1 cellular context compared by ENCODE assay signal in genomic region chr3:112043621-112044201, GRCh38.
TF ChIP-seq lines count a peak whose summit lies in the region.

No MANE protein-coding gene starts in this region.

TF ChIP-seq in WTC11, 78 proteins besides CTCF, POLR2A, EP300 and RAD21 (continued from another document):
- TF ChIP-seq ZNF512 (CRISPR knock-in tag; IDR thresholded peaks at IDR 0.05; ENCODE audit: borderline replicate concordance) (no peak), OVOL2 (CRISPR knock-in tag; IDR thresholded peaks at IDR 0.05; ENCODE audit: borderline replicate concordance) (no peak), NR3C1 (CRISPR knock-in tag; conservative IDR thresholded peaks at IDR 0.05; ENCODE audit: low read depth) (no peak), MXD4 (CRISPR knock-in tag; IDR thresholded peaks at IDR 0.05; ENCODE audit: borderline replicate concordance) (no peak), IRF1 (CRISPR knock-in tag; IDR thresholded peaks at IDR 0.05) (no peak), IRF2 (CRISPR knock-in tag; IDR thresholded peaks at IDR 0.05; ENCODE audit: borderline replicate concordance, low read depth) (no peak), NFATC4 (CRISPR knock-in tag; IDR thresholded peaks at IDR 0.05) (no peak), ZNF425 (CRISPR knock-in tag; conservative IDR thresholded peaks at IDR 0.05) (no peak)
